ENCODE assay signal across 1 cellular context in the genomic region with DNA sequence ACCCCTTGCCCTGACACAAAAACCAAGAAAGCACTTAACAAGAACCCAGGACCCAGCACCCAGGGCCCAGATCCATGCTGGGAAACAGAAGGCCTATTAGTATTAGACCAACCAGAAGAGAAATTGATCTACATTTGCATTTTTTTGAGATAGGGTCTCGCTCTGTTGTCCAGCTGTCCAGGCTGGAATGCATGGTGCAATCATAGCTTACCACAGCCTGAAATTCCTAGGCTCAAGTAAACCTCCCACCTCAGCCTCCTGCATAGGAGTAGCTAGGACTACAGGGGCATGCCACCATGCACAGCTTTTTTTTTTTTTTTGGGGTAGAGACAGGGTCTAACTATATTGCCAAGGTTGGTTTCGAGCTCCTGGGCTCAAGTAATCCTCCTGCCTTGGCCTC.
TF ChIP-seq lines count a peak whose summit lies in the region.

No MANE protein-coding gene starts in this region.

TF ChIP-seq in K562, 482 proteins besides CTCF, POLR2A, EP300 and RAD21:
- TF ChIP-seq NUFIP1 (IDR thresholded peaks at IDR 0.05; ENCODE audit: partially characterized antibody) (no peak), PTRF (tag; IDR thresholded peaks at IDR 0.05) (no peak), GATAD2B (IDR thresholded peaks at IDR 0.05; ENCODE audit: borderline replicate concordance) (no peak), CEBPB (tag; IDR thresholded peaks at IDR 0.05) (peak; percentile 23; the same call in 1 of the 2 replicates), ZNF121 (CRISPR knock-in tag; conservative IDR thresholded peaks at IDR 0.05) (peak; percentile 83)
